Comparison of ENCODE assay signal across 10 cellular contexts in the genomic region with DNA sequence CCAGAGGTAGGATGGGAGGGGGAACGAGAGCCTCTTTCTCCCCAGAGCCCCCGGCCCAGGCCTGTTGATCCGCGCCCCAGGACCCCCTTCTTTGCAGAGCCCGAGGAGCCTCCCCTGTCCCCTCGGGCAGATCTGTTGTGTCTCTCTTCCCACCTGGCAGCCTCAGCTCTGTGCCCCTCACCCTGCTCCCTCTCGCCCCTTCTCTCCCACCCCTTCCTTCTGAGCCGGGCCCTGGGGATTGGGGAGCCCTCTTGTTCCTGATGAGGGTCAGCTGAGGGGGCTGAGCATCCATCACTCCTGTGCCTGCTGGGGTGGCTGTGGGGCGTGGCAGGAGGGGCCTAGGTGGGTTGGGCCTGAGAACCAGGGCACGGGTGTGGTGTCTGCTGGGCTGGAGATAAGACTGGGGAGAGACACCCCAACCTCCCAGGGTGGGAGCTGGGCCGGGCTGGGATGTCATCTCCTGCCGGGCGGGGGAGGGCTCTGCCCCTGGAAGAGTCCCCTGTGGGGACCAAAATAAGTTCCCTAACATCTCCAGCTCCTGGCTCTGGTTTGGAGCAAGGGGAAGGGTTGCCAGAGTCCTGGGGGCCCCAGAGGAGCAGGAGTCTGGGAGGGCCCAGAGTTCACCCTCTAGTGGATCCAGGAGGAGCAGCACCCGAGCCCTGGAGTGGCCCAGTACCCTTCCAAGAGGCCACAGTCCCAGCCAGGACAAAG.
DNase-seq lines count a peak whose midpoint lies in the region; ATAC-seq and TF ChIP-seq lines count a peak whose summit lies in the region.
"Had no signal": no experiment of that assay in that cellular context is flagged by ENCODE, and none has a peak within 500 bp of the region (broad histone marks: within the 10 kb centered on the region; RNA-seq: fewer than 3 reads in every experiment).

No MANE protein-coding gene starts in this region.

- no peak for ATAC-seq in HG03460 (IDR thresholded peaks at IDR 0.05; ENCODE audit: unreplicated experiment)
- no peak for ATAC-seq in GM21576 (IDR thresholded peaks at IDR 0.05; ENCODE audit: unreplicated experiment)

- H2AFZ ChIP-seq in Karpas-422 (ENCODE audit: low read length), result no peak overlapping the region; the same call in 1 of the 2 replicates

- peak overlapping the region; percentile 89 for H3K4me2 ChIP-seq in Karpas-422 (ENCODE audit: low read depth, low read length, poor library complexity, severe bottlenecking)

- no peaks in the 10 kb centered on the region for H3K9me2 ChIP-seq in Karpas-422 (replicated peaks; ENCODE audit: insufficient read depth, low read length)

- H3K27me3 Mint-ChIP-seq in nephron progenitor cell (ENCODE audit: low read depth, poor library complexity), result no peaks in the 10 kb centered on the region

- H3K4me3 Mint-ChIP-seq in nephron progenitor cell, result no peak overlapping the region
- H3K4me3 Mint-ChIP-seq: T-helper 2 cell treated with Interferon-gamma antibody and Interleukin-4, amounts not matched to agents 5 μg/mL and 100 μg/mL, for 36 hours had no signal

- no peak overlapping the region for H3K27ac Mint-ChIP-seq in nephron progenitor cell
- H3K27ac Mint-ChIP-seq: T-helper 2 cell treated with Interferon-gamma antibody and Interleukin-4, amounts not matched to agents 5 μg/mL and 100 μg/mL, for 36 hours had no signal

- H3K9me3 Mint-ChIP-seq in nephron progenitor cell, result no peaks in the 10 kb centered on the region
- H3K9me3 Mint-ChIP-seq: T-helper 2 cell treated with Interferon-gamma antibody and Interleukin-4, amounts not matched to agents 5 μg/mL and 100 μg/mL, for 36 hours had no signal

- no peak overlapping the region for H3K4me3 ChIP-seq in GM06990 (replicated peaks; ENCODE audit: low read depth, low read length)
- peak overlapping the region; percentile 67 for H3K4me3 ChIP-seq in Karpas-422 (ENCODE audit: low read length)
- no peak overlapping the region for H3K4me3 ChIP-seq in cardiac fibroblast (replicated peaks in 1 of 2; ENCODE audit: low read depth in 2 of 2, low read length in 2 of 2)

- DNase-seq in GM06990 (ENCODE audit: extremely low read depth, insufficient read length) (no peak), Karpas-422 (peak; percentile 93), cardiac fibroblast (ENCODE audit: low read depth in 2 of 2) (peak; percentile 38 to 54), nephron progenitor cell (peak; percentile 45), inferior parietal cortex (ENCODE audit: extremely low spot score) (no peak), NCI-H2081 treated with DMSO at 0.1 percent for 48 hours (lab: John Stamatoyannopoulos, UW) (no peak)
- DNase-seq: foreskin melanocyte had no signal

- peaks cover 43% of the 10 kb centered on the region for H3K4me1 Mint-ChIP-seq in nephron progenitor cell

- peaks cover 73% of the 10 kb centered on the region for H3K4me1 ChIP-seq in Karpas-422 (ENCODE audit: low read length)

- peak overlapping the region; percentile 95 for H3K9ac ChIP-seq in Karpas-422 (ENCODE audit: low read length)

- no peaks in the 10 kb centered on the region for H4K20me1 ChIP-seq in Karpas-422 (ENCODE audit: insufficient read depth, low read depth, low read length)

- H3K27me3 ChIP-seq in GM06990 (replicated peaks; ENCODE audit: control insufficient read depth, insufficient read depth, low read length), result no peaks in the 10 kb centered on the region
- H3K27me3 ChIP-seq in Karpas-422 (ENCODE audit: low read length), result no peaks in the 10 kb centered on the region

- H3K36me3 ChIP-seq in GM06990 (ENCODE audit: control insufficient read depth, insufficient read depth, low read length), result no peaks in the 10 kb centered on the region
- no peaks in the 10 kb centered on the region for H3K36me3 ChIP-seq in Karpas-422 (ENCODE audit: insufficient read depth, low read length)

- H3K36me3 Mint-ChIP-seq in nephron progenitor cell (ENCODE audit: low read depth), result peaks cover under 1% of the 10 kb centered on the region

- TF ChIP-seq CTCF in GM06990 (IDR thresholded peaks at IDR 0.05; ENCODE audit: insufficient read depth, low read length, poor library complexity, severe bottlenecking) (peak; percentile 53), cardiac fibroblast (IDR thresholded peaks at IDR 0.05; ENCODE audit: low read depth, low read length) (peak; percentile 73), nephron progenitor cell (IDR thresholded peaks at IDR 0.05) (peak; percentile 37)

- peak overlapping the region; percentile 100 for H3K27ac ChIP-seq in Karpas-422 (ENCODE audit: low read length)

- H3K9me3 ChIP-seq in Karpas-422 (ENCODE audit: low read length), result no peaks in the 10 kb centered on the region

- H3K79me2 ChIP-seq in Karpas-422 (ENCODE audit: low read length), result no peaks in the 10 kb centered on the region

Comparison
In these comparisons a context has a peak if more than half of its experiments do, and no peak if none do; other contexts are left out.
1. DNase-seq: peak in Karpas-422 (single experiment), cardiac fibroblast (2 of 2) and nephron progenitor cell (single experiment); none in GM06990 (single experiment), inferior parietal cortex (single experiment) and NCI-H2081 treated with DMSO at 0.1 percent for 48 hours (single experiment).
2. Peak in every context shown above with its lines, with median percentiles within 50 percentile points of each other: CTCF ChIP-seq.